8 cellular contexts compared by ENCODE assay signal in the genomic region with DNA sequence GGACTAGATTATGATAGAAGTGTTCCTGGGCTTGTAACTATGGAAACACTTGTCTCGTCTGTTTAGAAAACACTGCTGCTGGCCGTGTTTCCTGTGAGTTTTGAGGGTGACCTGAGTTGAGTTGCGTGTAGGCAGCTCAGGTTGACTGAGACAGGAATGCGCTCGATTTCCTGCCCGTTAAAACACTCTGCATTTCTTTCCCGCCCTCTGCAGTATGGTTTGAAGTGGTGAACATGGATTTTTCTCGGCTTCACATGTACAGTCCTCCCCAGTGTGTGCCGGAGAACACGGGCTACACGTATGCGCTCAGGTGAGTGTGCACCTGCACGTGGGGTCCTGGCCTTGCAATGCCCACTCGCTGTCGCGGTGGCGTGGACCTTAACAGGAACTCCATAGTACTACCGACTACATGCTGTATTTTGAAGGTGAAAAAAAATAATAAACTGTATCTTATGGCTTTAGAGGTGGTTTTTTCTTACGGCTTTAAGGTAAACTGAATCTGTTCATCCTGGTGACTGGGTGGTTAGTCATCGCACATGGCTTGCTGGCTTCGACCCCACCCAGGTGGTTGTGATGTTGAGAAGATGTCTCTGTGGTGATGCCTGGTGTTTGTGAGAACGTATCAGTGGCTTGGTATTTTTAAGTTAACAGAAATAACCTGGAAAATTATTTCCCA. TPM values are rescaled to one million over a fixed set of nuclear protein-coding genes. Genes with fewer than 3 reads are reported as not detected.
DNase-seq lines count a peak whose midpoint lies in the region; ATAC-seq and TF ChIP-seq lines count a peak whose summit lies in the region.

A gene with protein sequence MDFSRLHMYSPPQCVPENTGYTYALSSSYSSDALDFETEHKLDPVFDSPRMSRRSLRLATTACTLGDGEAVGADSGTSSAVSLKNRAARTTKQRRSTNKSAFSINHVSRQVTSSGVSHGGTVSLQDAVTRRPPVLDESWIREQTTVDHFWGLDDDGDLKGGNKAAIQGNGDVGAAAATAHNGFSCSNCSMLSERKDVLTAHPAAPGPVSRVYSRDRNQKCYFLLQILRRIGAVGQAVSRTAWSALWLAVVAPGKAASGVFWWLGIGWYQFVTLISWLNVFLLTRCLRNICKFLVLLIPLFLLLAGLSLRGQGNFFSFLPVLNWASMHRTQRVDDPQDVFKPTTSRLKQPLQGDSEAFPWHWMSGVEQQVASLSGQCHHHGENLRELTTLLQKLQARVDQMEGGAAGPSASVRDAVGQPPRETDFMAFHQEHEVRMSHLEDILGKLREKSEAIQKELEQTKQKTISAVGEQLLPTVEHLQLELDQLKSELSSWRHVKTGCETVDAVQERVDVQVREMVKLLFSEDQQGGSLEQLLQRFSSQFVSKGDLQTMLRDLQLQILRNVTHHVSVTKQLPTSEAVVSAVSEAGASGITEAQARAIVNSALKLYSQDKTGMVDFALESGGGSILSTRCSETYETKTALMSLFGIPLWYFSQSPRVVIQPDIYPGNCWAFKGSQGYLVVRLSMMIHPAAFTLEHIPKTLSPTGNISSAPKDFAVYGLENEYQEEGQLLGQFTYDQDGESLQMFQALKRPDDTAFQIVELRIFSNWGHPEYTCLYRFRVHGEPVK (plus strand): TSS at position 185 of the 676 bp plus-strand sequence. CDS start 49 bp downstream, at position 234.

- no peak for TF ChIP-seq CTCF in AG10803 (conservative IDR thresholded peaks at IDR 0.05; ENCODE audit: low read length)
- no peak for TF ChIP-seq CTCF in fibroblast of mammary gland (conservative IDR thresholded peaks at IDR 0.05; ENCODE audit: control insufficient read depth, insufficient read depth, low read depth, low read length)
- TF ChIP-seq CTCF in osteocyte (IDR thresholded peaks at IDR 0.05), result no peak

- peaks cover 67% of the 10 kb centered on the region for H3K4me1 Mint-ChIP-seq in activated T-cell treated with anti-CD3 and anti-CD28 coated beads, Interleukin-2, amount 50 U/mL, for 4 hours (ENCODE audit: low read depth)
- H3K4me1 Mint-ChIP-seq in osteocyte (ENCODE audit: unreplicated experiment), result peaks cover 65% of the 10 kb centered on the region

- peak; percentile 44 for ATAC-seq in GM21447 (IDR thresholded peaks at IDR 0.05; ENCODE audit: unreplicated experiment)
- peak; percentile 79 to 80 for ATAC-seq in activated T-cell treated with anti-CD3 and anti-CD28 coated beads, Interleukin-2, amount 50 U/mL, for 4 hours

- peak within 1 kb of the TSS; percentile 83 for H3K4me3 Mint-ChIP-seq in activated T-cell treated with anti-CD3 and anti-CD28 coated beads, Interleukin-2, amount 50 U/mL, for 4 hours
- H3K4me3 Mint-ChIP-seq in osteocyte (ENCODE audit: unreplicated experiment), result peak within 1 kb of the TSS; percentile 59

- DNase-seq in AG10803 (ENCODE audit: low read depth) (peak; percentile 79), LoVo (ENCODE audit: low spot score) (peak; percentile 89), fibroblast of mammary gland (ENCODE audit: low read depth) (peak; percentile 86), osteocyte (ENCODE audit: extremely low spot score, unreplicated experiment) (no peak), ureter (ENCODE audit: low spot score) (no peak), NCI-H146 treated with DMSO at 0.1 percent for 48 hours (lab: John Stamatoyannopoulos, UW; ENCODE audit: unreplicated experiment) (no peak)
- DNase-seq in activated T-cell treated with anti-CD3 and anti-CD28 coated beads, Interleukin-2, amount 50 U/mL, for 4 hours, result peak; percentile 71

- no peaks in the 10 kb centered on the region for H3K27me3 Mint-ChIP-seq in activated T-cell treated with anti-CD3 and anti-CD28 coated beads, Interleukin-2, amount 50 U/mL, for 4 hours (ENCODE audit: low read depth)
- H3K27me3 Mint-ChIP-seq in osteocyte (ENCODE audit: unreplicated experiment), result no peaks in the 10 kb centered on the region

- peak within 1 kb of the TSS; percentile 47 for H3K4me3 ChIP-seq in AG10803 (ENCODE audit: low read length)
- H3K4me3 ChIP-seq in fibroblast of mammary gland (ENCODE audit: control insufficient read depth, low read depth, low read length), result peak within 1 kb of the TSS; percentile 19

- peak within 1 kb of the TSS; percentile 98 for H3K27ac Mint-ChIP-seq in osteocyte (ENCODE audit: unreplicated experiment)

- no peaks in the 10 kb centered on the region for H3K9me3 Mint-ChIP-seq in activated T-cell treated with anti-CD3 and anti-CD28 coated beads, Interleukin-2, amount 50 U/mL, for 4 hours
- no peaks in the 10 kb centered on the region for H3K9me3 Mint-ChIP-seq in osteocyte (ENCODE audit: unreplicated experiment)

- H3K36me3 Mint-ChIP-seq in activated T-cell treated with anti-CD3 and anti-CD28 coated beads, Interleukin-2, amount 50 U/mL, for 4 hours (ENCODE audit: insufficient read depth), result peaks cover 10% of the 10 kb centered on the region
- peaks cover 14% of the 10 kb centered on the region for H3K36me3 Mint-ChIP-seq in osteocyte (ENCODE audit: unreplicated experiment)

RNA-seq across cellular contexts. Expression of the gene that starts here (rescaled TPM):
- 10 to 100 TPM; 61.5 to 69.1 (median 63.0) TPM for total RNA-seq in activated T-cell treated with anti-CD3 and anti-CD28 coated beads, Interleukin-2, amount 50 U/mL, for 4 hours
- total RNA-seq in osteocyte (212 and 226 TPM in 2 replicates), ureter (137 TPM)

Comparison
In these comparisons a context has a peak if more than half of its experiments do, and no peak if none do; other contexts are left out.
1. DNase-seq: peak in AG10803 (single experiment), LoVo (single experiment), activated T-cell treated with anti-CD3 and anti-CD28 coated beads, Interleukin-2, amount 50 U/mL, for 4 hours (single experiment) and fibroblast of mammary gland (single experiment); none in osteocyte (single experiment), ureter (single experiment) and NCI-H146 treated with DMSO at 0.1 percent for 48 hours (single experiment).